In genomic region chr11:47271961-47272661, GRCh38 we compare ENCODE assay signal across 9 cellular contexts. TPM values are rescaled to one million over a fixed set of nuclear protein-coding genes. Genes with fewer than 3 reads are reported as not detected.
DNase-seq lines count a peak whose midpoint lies in the region; ATAC-seq and TF ChIP-seq lines count a peak whose summit lies in the region.
"Had no signal": no experiment of that assay in that cellular context is flagged by ENCODE, and none has a peak within 500 bp of the region (broad histone marks: within the 10 kb centered on the region; RNA-seq: fewer than 3 reads in every experiment).

No MANE protein-coding gene starts in this region.

- no peaks in the 10 kb centered on the region for H3K9me3 ChIP-seq in neural cell (ENCODE audit: low read length)

- H3K27ac ChIP-seq in neural cell (ENCODE audit: low read length), result peak overlapping the region; percentile 77

- no peak for TF ChIP-seq EP300 in neural cell (conservative IDR thresholded peaks at IDR 0.05; ENCODE audit: poor library complexity, severe bottlenecking)

- no peaks in the 10 kb centered on the region for H3K27me3 ChIP-seq in neural cell (ENCODE audit: insufficient read depth, low read depth, low read length)

- H3K4me3 Mint-ChIP-seq in activated T-helper 2 cell treated with anti-CD3 and anti-CD28 coated beads, Interferon-gamma antibody, Interleukin-2, Interleukin-4, amounts not matched to agents 10 μg/mL and 5 μg/mL and 100 μg/mL, durations not matched to agents 14 hours and 24 hours and 36 hours (ENCODE audit: low read depth), result peak overlapping the region; percentile 85

- CTCF ChIA-PET in GM10248 (lab: Yijun Ruan, JAX), result interaction anchor here (1.1 to 3.9 kb wide), 9 partner anchors 8 to 139 kb away, joined by 3 to 25 read pairs (median 9); partner anchors contain the start of gene NR1H3

- H3K4me1 Mint-ChIP-seq in activated T-helper 2 cell treated with anti-CD3 and anti-CD28 coated beads, Interferon-gamma antibody, Interleukin-2, Interleukin-4, amounts not matched to agents 10 μg/mL and 5 μg/mL and 100 μg/mL, durations not matched to agents 14 hours and 24 hours and 36 hours (ENCODE audit: low read depth), result peaks cover 40% of the 10 kb centered on the region

- peaks cover 50% of the 10 kb centered on the region for H3K36me3 Mint-ChIP-seq in activated T-helper 2 cell treated with anti-CD3 and anti-CD28 coated beads, Interferon-gamma antibody, Interleukin-2, Interleukin-4, amounts not matched to agents 10 μg/mL and 5 μg/mL and 100 μg/mL, durations not matched to agents 14 hours and 24 hours and 36 hours (ENCODE audit: low read depth)

- H3K36me3 ChIP-seq in neural cell (ENCODE audit: insufficient read depth, low read length), result peaks cover 7% of the 10 kb centered on the region

- no peaks in the 10 kb centered on the region for H3K9me3 Mint-ChIP-seq in activated T-helper 2 cell treated with anti-CD3 and anti-CD28 coated beads, Interferon-gamma antibody, Interleukin-2, Interleukin-4, amounts not matched to agents 10 μg/mL and 5 μg/mL and 100 μg/mL, durations not matched to agents 14 hours and 24 hours and 36 hours

- peak; percentile 36 for DNase-seq in GM10248 (ENCODE audit: extremely low spot score)
- peak; percentile 60 for DNase-seq in NAMALWA (ENCODE audit: low spot score)
- no peak for DNase-seq in activated T-helper 2 cell treated with anti-CD3 and anti-CD28 coated beads, Interferon-gamma antibody, Interleukin-2, Interleukin-4, amounts not matched to agents 10 μg/mL and 5 μg/mL and 100 μg/mL, durations not matched to agents 14 hours and 24 hours and 36 hours (ENCODE audit: low spot score)
- DNase-seq in AG20443 (ENCODE audit: low spot score), result no peak
- DNase-seq: HCEC 1CT had no signal

- TF ChIP-seq RAD21 in neural cell (conservative IDR thresholded peaks at IDR 0.05), result no peak

- H3K27ac Mint-ChIP-seq in activated T-helper 2 cell treated with anti-CD3 and anti-CD28 coated beads, Interferon-gamma antibody, Interleukin-2, Interleukin-4, amounts not matched to agents 10 μg/mL and 5 μg/mL and 100 μg/mL, durations not matched to agents 14 hours and 24 hours and 36 hours, result peak overlapping the region; percentile 87

- H3K27me3 Mint-ChIP-seq in activated T-helper 2 cell treated with anti-CD3 and anti-CD28 coated beads, Interferon-gamma antibody, Interleukin-2, Interleukin-4, amounts not matched to agents 10 μg/mL and 5 μg/mL and 100 μg/mL, durations not matched to agents 14 hours and 24 hours and 36 hours (ENCODE audit: low read depth), result no peaks in the 10 kb centered on the region

- peaks cover 4% of the 10 kb centered on the region for H3F3A ChIP-seq in neural cell (ENCODE audit: insufficient read depth, low read length, poor library complexity, severe bottlenecking)

- H3K4me3 ChIP-seq in neural cell (ENCODE audit: low read length), result peak overlapping the region; percentile 75

- H3K79me2 ChIP-seq in neural cell (replicated peaks; ENCODE audit: insufficient read depth, low read length), result peaks cover 40% of the 10 kb centered on the region

- TF ChIP-seq CTCF in GM10248 (IDR thresholded peaks at IDR 0.05; ENCODE audit: control extremely low read depth, extremely low read depth, low read depth, missing control alignments), result no peak
- no peak for TF ChIP-seq CTCF in neural cell (IDR thresholded peaks at IDR 0.05; ENCODE audit: poor library complexity, severe bottlenecking)

- H3K9me2 ChIP-seq in neural cell (ENCODE audit: insufficient read depth, low read length), result no peaks in the 10 kb centered on the region

- H4K20me1 ChIP-seq in neural cell (ENCODE audit: insufficient read depth), result peaks cover 3% of the 10 kb centered on the region

- no peak overlapping the region for H2AFZ ChIP-seq in neural cell (ENCODE audit: low read depth, low read length)

- ATAC-seq in GM18511 (IDR thresholded peaks at IDR 0.05; ENCODE audit: unreplicated experiment), result no peak
- ATAC-seq in GM21526 (IDR thresholded peaks at IDR 0.05; ENCODE audit: low FRiP score, unreplicated experiment), result no peak
- no peak for ATAC-seq in HG02840 (IDR thresholded peaks at IDR 0.05; ENCODE audit: low FRiP score, unreplicated experiment)

- peak overlapping the region; percentile 25 for H3K9ac ChIP-seq in neural cell (ENCODE audit: low read length)

- peak overlapping the region; percentile 76 for H3K4me2 ChIP-seq in neural cell (ENCODE audit: low read length)

- POLR2A ChIA-PET in GM10248 (lab: Yijun Ruan, JAX), result interaction anchor here (1.1 kb wide), 1 partner anchor 128 kb away, joined by 3 read pairs; no protein-coding TSS in a partner anchor

- intact Hi-C loops in activated T-helper 2 cell treated with anti-CD3 and anti-CD28 coated beads, Interferon-gamma antibody, Interleukin-2, Interleukin-4, amounts not matched to agents 10 μg/mL and 5 μg/mL and 100 μg/mL, durations not matched to agents 14 hours and 24 hours and 36 hours (cut with micrococcal nuclease), result loop anchor here (5.0 to 10.0 kb wide), 2 partner anchors 135 to 567 kb away; partner anchors contain the start of genes ARHGAP1, SLC39A13 and ZNF408

TF ChIP-seq in neural cell, 6 proteins besides CTCF, POLR2A, EP300 and RAD21:
- TF ChIP-seq MXI1 (conservative IDR thresholded peaks at IDR 0.05; ENCODE audit: poor library complexity, severe bottlenecking), result no peak
- TF ChIP-seq EZH2 (IDR thresholded peaks at IDR 0.05; ENCODE audit: borderline replicate concordance, insufficient read depth, low read length, poor library complexity, severe bottlenecking), result no peak
- TF ChIP-seq SMC3 (conservative IDR thresholded peaks at IDR 0.05; ENCODE audit: poor library complexity), result no peak

RNA-seq across cellular contexts. Expression of gene MADD, which starts 2.2 kb away (rescaled TPM):
- 83.2 and 89.4 TPM in 2 replicates for total RNA-seq in activated T-helper 2 cell treated with anti-CD3 and anti-CD28 coated beads, Interferon-gamma antibody, Interleukin-2, Interleukin-4, amounts not matched to agents 10 μg/mL and 5 μg/mL and 100 μg/mL, durations not matched to agents 14 hours and 24 hours and 36 hours
- polyA plus RNA-seq in neural cell, result 46.1 and 66.9 TPM in 2 replicates
- 79.1 and 92.6 TPM in 2 replicates for polyA minus RNA-seq in neural cell

RNA-seq across cellular contexts. Expression of gene NR1H3, which starts 14.3 kb away (rescaled TPM):
- total RNA-seq in activated T-helper 2 cell treated with anti-CD3 and anti-CD28 coated beads, Interferon-gamma antibody, Interleukin-2, Interleukin-4, amounts not matched to agents 10 μg/mL and 5 μg/mL and 100 μg/mL, durations not matched to agents 14 hours and 24 hours and 36 hours, result 10.8 and 11.4 TPM in 2 replicates
- polyA plus RNA-seq in neural cell, result 7.7 and 16.5 TPM in 2 replicates
- polyA minus RNA-seq in neural cell, result 8.7 and 10.2 TPM in 2 replicates

RNA-seq across cellular contexts. Expression of gene ACP2, which starts 23.5 kb away (rescaled TPM):
- total RNA-seq in activated T-helper 2 cell treated with anti-CD3 and anti-CD28 coated beads, Interferon-gamma antibody, Interleukin-2, Interleukin-4, amounts not matched to agents 10 μg/mL and 5 μg/mL and 100 μg/mL, durations not matched to agents 14 hours and 24 hours and 36 hours, result 23.2 and 24.5 TPM in 2 replicates
- 47.2 and 48.1 TPM in 2 replicates for polyA plus RNA-seq in neural cell
- 67.0 and 78.2 TPM in 2 replicates for polyA minus RNA-seq in neural cell

RNA-seq across cellular contexts. Expression of gene DDB2, which starts 57.3 kb away (rescaled TPM):
- total RNA-seq in activated T-helper 2 cell treated with anti-CD3 and anti-CD28 coated beads, Interferon-gamma antibody, Interleukin-2, Interleukin-4, amounts not matched to agents 10 μg/mL and 5 μg/mL and 100 μg/mL, durations not matched to agents 14 hours and 24 hours and 36 hours, result 158 and 161 TPM in 2 replicates
- polyA plus RNA-seq in neural cell, result 9.8 and 13.0 TPM in 2 replicates
- 3.4 and 4.9 TPM in 2 replicates for polyA minus RNA-seq in neural cell

Comparison
In these comparisons a context has a peak if more than half of its experiments do, and no peak if none do; other contexts are left out.
1. DNase-seq: peak in GM10248 (single experiment) and NAMALWA (single experiment); none in activated T-helper 2 cell treated with anti-CD3 and anti-CD28 coated beads, Interferon-gamma antibody, Interleukin-2, Interleukin-4, amounts not matched to agents 10 μg/mL and 5 μg/mL and 100 μg/mL, durations not matched to agents 14 hours and 24 hours and 36 hours (single experiment) and AG20443 (single experiment).